8 cellular contexts compared by ENCODE assay signal in the genomic region with DNA sequence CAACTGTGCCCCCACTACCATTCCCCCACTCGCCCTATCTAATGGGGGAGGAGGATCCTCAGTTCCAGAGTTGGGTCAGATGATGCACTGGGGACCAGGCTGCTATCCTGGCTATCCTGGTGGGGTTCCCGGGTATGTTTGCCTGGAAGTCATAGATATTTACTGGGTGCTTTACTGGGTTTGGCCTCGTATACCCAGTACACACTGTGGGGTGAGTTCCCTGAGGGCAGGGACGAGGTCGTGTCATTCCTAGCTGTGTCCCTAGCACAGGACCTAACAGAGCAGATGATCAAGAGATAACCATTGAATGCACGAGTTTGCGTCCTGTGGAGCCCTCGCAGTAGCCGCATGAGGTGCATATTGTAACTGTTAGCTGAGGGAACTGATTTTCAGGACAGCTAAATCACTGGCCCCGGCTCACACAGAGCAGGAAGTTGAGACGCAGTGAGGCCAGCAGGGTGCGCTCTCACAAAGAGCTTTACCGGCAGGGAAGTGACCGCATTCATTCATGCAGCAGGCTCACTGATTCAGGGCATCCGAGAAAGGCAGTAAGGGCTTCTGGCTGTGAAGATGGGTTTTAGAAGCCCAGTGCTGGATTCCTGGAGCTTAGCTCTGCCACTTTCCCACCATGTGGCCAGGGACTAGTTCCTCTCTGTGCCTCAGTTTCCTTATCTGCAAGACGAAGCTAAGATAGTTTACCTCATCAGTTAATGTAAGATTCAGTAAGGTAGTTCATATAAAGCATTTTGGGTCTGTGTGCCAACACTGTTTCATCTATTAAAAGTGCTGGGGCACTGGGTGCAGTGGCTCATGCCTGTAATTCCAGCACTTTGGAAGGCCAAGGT. TPM values are rescaled to one million over a fixed set of nuclear protein-coding genes. Genes with fewer than 3 reads are reported as not detected.
DNase-seq lines count a peak whose midpoint lies in the region; ATAC-seq and TF ChIP-seq lines count a peak whose summit lies in the region.

No MANE protein-coding gene starts in this region.

- peak; percentile 69 for TF ChIP-seq CTCF in left ventricle myocardium inferior (IDR thresholded peaks at IDR 0.05; ENCODE audit: borderline replicate concordance)

- no peaks in the 10 kb centered on the region for H3K27me3 ChIP-seq in left ventricle myocardium inferior (ENCODE audit: low read depth)

- H3K9me3 ChIP-seq in left ventricle myocardium inferior (replicated peaks) = no peaks in the 10 kb centered on the region

- no peak overlapping the region for H3K4me3 ChIP-seq in left ventricle myocardium inferior

- DNase-seq in activated gamma-delta T cell treated with Interleukin-2 at 50 U/mL for 16 hours (peak; percentile 69), activated gamma-delta T cell (lab: John Stamatoyannopoulos, UW) (no peak), RPMI8226 (peak; percentile 37), left ventricle myocardium inferior (peak; percentile 38), medulla oblongata (ENCODE audit: extremely low spot score) (no peak)
- DNase-seq in activated gamma-delta T cell treated with anti-CD3 and anti-CD28 coated beads, Interleukin-2, amount 50 U/mL, for 16 hours (ENCODE audit: low read depth) = peak; percentile 54
- DNase-seq in stimulated activated CD4-positive, alpha-beta T cell treated with anti-CD3 and anti-CD28 coated beads, Interleukin-1b, Interleukin-23, amount 100 ng/mL, for 1 hour (ENCODE audit: low read depth in 2 of 2) = peak; percentile 35 to 40

- intact Hi-C loops in left ventricle myocardium inferior (cut with micrococcal nuclease) = no loop called here

- H3K4me1 ChIP-seq in left ventricle myocardium inferior = peaks cover 6% of the 10 kb centered on the region

- H3K36me3 ChIP-seq in left ventricle myocardium inferior = peaks cover 32% of the 10 kb centered on the region

- no peak for ATAC-seq in GM18511 (IDR thresholded peaks at IDR 0.05; ENCODE audit: unreplicated experiment)

- no peak overlapping the region for H3K27ac ChIP-seq in left ventricle myocardium inferior (replicated peaks)

RNA-seq across cellular contexts. Expression of a gene that starts 6.0 kb away (rescaled TPM):
- total RNA-seq in left ventricle myocardium inferior = 44.4 TPM

RNA-seq across cellular contexts. Expression of a gene that starts 6.6 kb away (rescaled TPM):
- 138 TPM for total RNA-seq in left ventricle myocardium inferior

RNA-seq across cellular contexts. Expression of a gene that starts 17.2 kb away (rescaled TPM):
- total RNA-seq in left ventricle myocardium inferior = not detected

RNA-seq across cellular contexts. Expression of a gene that starts 24.4 kb away (rescaled TPM):
- not detected for total RNA-seq in left ventricle myocardium inferior

RNA-seq across cellular contexts. Expression of a gene that starts 32.0 kb away (rescaled TPM):
- total RNA-seq in left ventricle myocardium inferior = not detected

Comparison
In these comparisons a context has a peak if more than half of its experiments do, and no peak if none do; other contexts are left out.
1. DNase-seq: peak in activated gamma-delta T cell treated with Interleukin-2 at 50 U/mL for 16 hours (single experiment), RPMI8226 (single experiment), activated gamma-delta T cell treated with anti-CD3 and anti-CD28 coated beads, Interleukin-2, amount 50 U/mL, for 16 hours (single experiment), left ventricle myocardium inferior (single experiment) and stimulated activated CD4-positive, alpha-beta T cell treated with anti-CD3 and anti-CD28 coated beads, Interleukin-1b, Interleukin-23, amount 100 ng/mL, for 1 hour (2 of 2); none in activated gamma-delta T cell (single experiment) and medulla oblongata (single experiment).